ENCODE assay signal across 23 cellular contexts in the genomic region with DNA sequence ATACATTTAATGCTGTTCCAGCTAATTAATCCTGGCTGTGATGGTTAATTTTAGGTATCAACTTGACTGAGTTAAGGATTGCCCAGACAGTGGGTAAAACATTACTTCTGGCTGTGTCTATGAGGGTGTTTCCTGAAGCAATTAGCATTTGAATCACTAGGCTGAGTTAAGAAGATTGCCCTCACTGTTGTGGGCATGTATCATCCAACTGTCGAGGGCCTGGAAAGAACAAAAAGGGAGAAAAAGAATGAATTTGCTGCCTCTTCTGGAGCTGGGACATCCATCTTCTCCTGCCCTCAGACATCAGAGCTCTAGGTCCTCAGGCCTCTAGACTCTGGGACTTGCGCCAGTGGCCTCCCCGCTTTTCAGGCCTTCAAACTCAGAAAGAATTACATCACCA. TPM values are rescaled to one million over a fixed set of nuclear protein-coding genes. Genes with fewer than 3 reads are reported as not detected.
DNase-seq lines count a peak whose midpoint lies in the region; ATAC-seq and TF ChIP-seq lines count a peak whose summit lies in the region.
"Had no signal": no experiment of that assay in that cellular context is flagged by ENCODE, and none has a peak within 500 bp of the region (broad histone marks: within the 10 kb centered on the region; RNA-seq: fewer than 3 reads in every experiment).

No MANE protein-coding gene starts in this region.

- peak overlapping the region; percentile 18 for H3K27ac Mint-ChIP-seq in activated naive CD8-positive, alpha-beta T cell treated with anti-CD3 and anti-CD28 coated beads, Interleukin-2, amount 10 ng/mL, durations not matched to agents 7 days and 5 days
- H3K27ac Mint-ChIP-seq in activated naive CD8-positive, alpha-beta T cell treated with anti-CD3 and anti-CD28 coated beads for 36 hours: no peak overlapping the region
- peak overlapping the region; percentile 51 for H3K27ac Mint-ChIP-seq in WTC11

- DNase-seq in activated naive CD8-positive, alpha-beta T cell treated with anti-CD3 and anti-CD28 coated beads, Interleukin-2, amount 10 ng/mL, durations not matched to agents 7 days and 5 days: no peak
- no peak for DNase-seq in activated naive CD8-positive, alpha-beta T cell treated with anti-CD3 and anti-CD28 coated beads for 36 hours
- DNase-seq in WTC11 (ENCODE audit: low spot score) (no peak), kidney glomerular epithelial cell (lab: John Stamatoyannopoulos, UW) (peak; percentile 2), NOMO-1 treated with DMSO at 0.1 percent for 48 hours (lab: John Stamatoyannopoulos, UW; ENCODE audit: unreplicated experiment) (no peak), C1 segment of cervical spinal cord (lab: John Stamatoyannopoulos, UW) (no peak), ecto neural progenitor cell (ENCODE audit: low spot score) (no peak)
- DNase-seq: ACHN; BE2C; Calu3; DMS79 treated with DMSO at 0.1 percent for 48 hours; HCEC 1CT; KBM-7; MV-4-11; NCI-H1105; NCI-H1436 treated with DMSO at 0.1 percent for 48 hours; NCI-H2029; NCI-H446 treated with DMSO at 0.1 percent for 48 hours; NCI-H526; NCI-H82; NK-92 treated with Interleukin-12 subunit alpha and Interleukin-12 subunit beta, amount 100 ng/mL, for 24 hours; SHP77 treated with DMSO at 0.1 percent for 48 hours had no signal

- no peak overlapping the region for H3K4me3 Mint-ChIP-seq in activated naive CD8-positive, alpha-beta T cell treated with anti-CD3 and anti-CD28 coated beads, Interleukin-2, amount 10 ng/mL, durations not matched to agents 7 days and 5 days
- no peak overlapping the region for H3K4me3 Mint-ChIP-seq in activated naive CD8-positive, alpha-beta T cell treated with anti-CD3 and anti-CD28 coated beads for 36 hours
- peak overlapping the region; percentile 3; the same call in 1 of the 2 replicates for H3K4me3 Mint-ChIP-seq in WTC11

- ATAC-seq in activated naive CD8-positive, alpha-beta T cell treated with anti-CD3 and anti-CD28 coated beads, Interleukin-2, amount 10 ng/mL, durations not matched to agents 7 days and 5 days (ENCODE audit: low read depth): no peak
- ATAC-seq in WTC11: peak; percentile 94
- ATAC-seq: Panc1 had no signal

- peaks cover 3% of the 10 kb centered on the region for H3K9me3 Mint-ChIP-seq in activated naive CD8-positive, alpha-beta T cell treated with anti-CD3 and anti-CD28 coated beads, Interleukin-2, amount 10 ng/mL, durations not matched to agents 7 days and 5 days
- H3K9me3 Mint-ChIP-seq in activated naive CD8-positive, alpha-beta T cell treated with anti-CD3 and anti-CD28 coated beads for 36 hours: no peaks in the 10 kb centered on the region
- H3K9me3 Mint-ChIP-seq in WTC11: peaks cover 23% of the 10 kb centered on the region

- H3K27me3 Mint-ChIP-seq in activated naive CD8-positive, alpha-beta T cell treated with anti-CD3 and anti-CD28 coated beads, Interleukin-2, amount 10 ng/mL, durations not matched to agents 7 days and 5 days: no peaks in the 10 kb centered on the region
- no peaks in the 10 kb centered on the region for H3K27me3 Mint-ChIP-seq in activated naive CD8-positive, alpha-beta T cell treated with anti-CD3 and anti-CD28 coated beads for 36 hours
- no peaks in the 10 kb centered on the region; the same call in 1 of the 2 replicates for H3K27me3 Mint-ChIP-seq in WTC11 (ENCODE audit: low read depth)

- CTCF ChIA-PET in WTC11 (lab: Charles Lee): interaction anchor here (0.7 to 0.8 kb wide), 2 partner anchors 80 to 283 kb away, joined by 3 to 4 read pairs; no protein-coding TSS in a partner anchor

- peaks cover 16% of the 10 kb centered on the region for H3K36me3 Mint-ChIP-seq in activated naive CD8-positive, alpha-beta T cell treated with anti-CD3 and anti-CD28 coated beads, Interleukin-2, amount 10 ng/mL, durations not matched to agents 7 days and 5 days
- peaks cover 2% of the 10 kb centered on the region for H3K36me3 Mint-ChIP-seq in activated naive CD8-positive, alpha-beta T cell treated with anti-CD3 and anti-CD28 coated beads for 36 hours
- H3K36me3 Mint-ChIP-seq in WTC11: peaks cover 24% of the 10 kb centered on the region

- peaks cover 19% of the 10 kb centered on the region for H3K4me1 Mint-ChIP-seq in activated naive CD8-positive, alpha-beta T cell treated with anti-CD3 and anti-CD28 coated beads, Interleukin-2, amount 10 ng/mL, durations not matched to agents 7 days and 5 days
- no peaks in the 10 kb centered on the region for H3K4me1 Mint-ChIP-seq in activated naive CD8-positive, alpha-beta T cell treated with anti-CD3 and anti-CD28 coated beads for 36 hours
- H3K4me1 Mint-ChIP-seq in WTC11: peaks cover 27% of the 10 kb centered on the region

- no peak for TF ChIP-seq CTCF in WTC11 (IDR thresholded peaks at IDR 0.05)

- POLR2A ChIA-PET in activated naive CD8-positive, alpha-beta T cell treated with anti-CD3 and anti-CD28 coated beads, Interleukin-2, amount 10 ng/mL, durations not matched to agents 7 days and 5 days (lab: Charles Lee): interaction anchor here (3.0 kb wide), 1 partner anchor 35 kb away, joined by 11 read pairs; the partner anchor contains the start of gene SDHAF4
- POLR2A ChIA-PET in WTC11 (lab: Charles Lee): no interaction called here

TF ChIP-seq in WTC11, 78 proteins besides CTCF, POLR2A, EP300 and RAD21 (continues in another document):
- TF ChIP-seq PRDM15 (CRISPR knock-in tag; IDR thresholded peaks at IDR 0.05) (no peak), ATF6 (CRISPR knock-in tag; IDR thresholded peaks at IDR 0.05) (no peak), CREB1 (CRISPR knock-in tag; IDR thresholded peaks at IDR 0.05) (no peak), MXD4 (CRISPR knock-in tag; IDR thresholded peaks at IDR 0.05; ENCODE audit: borderline replicate concordance) (no peak), GABPB1 (CRISPR knock-in tag; IDR thresholded peaks at IDR 0.05) (no peak), ZNF671 (CRISPR knock-in tag; IDR thresholded peaks at IDR 0.05) (no peak), EMX1 (CRISPR knock-in tag; IDR thresholded peaks at IDR 0.05) (no peak), ATF2 (CRISPR knock-in tag; IDR thresholded peaks at IDR 0.05; ENCODE audit: borderline replicate concordance, low read depth) (no peak), SOX15 (CRISPR knock-in tag; IDR thresholded peaks at IDR 0.05) (no peak)

RNA-seq across cellular contexts. Expression of gene SDHAF4, which starts 34.3 kb away (rescaled TPM):
- total RNA-seq in activated naive CD8-positive, alpha-beta T cell treated with anti-CD3 and anti-CD28 coated beads, Interleukin-2, amount 10 ng/mL, durations not matched to agents 7 days and 5 days: 10 to 100 TPM; 13.9 to 15.9 TPM
- total RNA-seq in activated naive CD8-positive, alpha-beta T cell treated with anti-CD3 and anti-CD28 coated beads for 36 hours: 10 to 100 TPM; 10.2 to 13.1 TPM
- total RNA-seq in WTC11 (2021): 20.0 to 23.1 TPM (median 20.1 TPM) in 3 replicates
